8 cellular contexts compared by ENCODE assay signal in the genomic region with DNA sequence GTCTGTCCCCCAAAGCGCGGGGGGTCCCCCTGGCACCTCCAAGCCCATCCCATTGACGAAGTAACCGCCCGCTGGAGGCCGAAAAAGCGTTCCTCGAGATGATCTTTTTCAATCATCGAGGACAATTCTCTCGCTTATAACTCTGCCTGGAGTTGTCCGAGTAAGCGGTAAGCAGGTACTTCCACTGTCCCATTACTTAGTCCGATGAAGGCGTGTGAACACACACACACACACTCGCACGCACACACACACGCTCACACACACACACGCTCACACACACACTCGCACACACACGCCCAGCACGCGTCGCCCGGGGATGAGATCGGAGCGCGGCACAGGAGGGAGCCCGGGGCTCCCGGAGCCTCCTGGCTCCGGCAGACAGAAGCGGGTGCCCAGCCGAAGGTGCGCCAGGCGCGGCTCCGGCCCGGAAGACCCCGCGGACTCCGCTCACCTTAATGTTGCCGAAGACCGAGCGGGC. TPM values are rescaled to one million over a fixed set of nuclear protein-coding genes. Genes with fewer than 3 reads are reported as not detected.
DNase-seq lines count a peak whose midpoint lies in the region; ATAC-seq and TF ChIP-seq lines count a peak whose summit lies in the region.

No MANE protein-coding gene starts in this region.

- H3K4me3 ChIP-seq in AG09309 (ENCODE audit: control insufficient read depth, low read depth, low read length) (peak overlapping the region; percentile 31), HUES64 (ENCODE audit: low read length) (peak overlapping the region; percentile 62), mesodermal cell (ENCODE audit: extremely low read depth, insufficient read depth, low read length, poor library complexity, severe bottlenecking) (peak overlapping the region; percentile 54), aorta (ENCODE audit: low read length in 2 of 2) (peak overlapping the region; percentile 42 to 56)

- no peaks in the 10 kb centered on the region for H3K36me3 ChIP-seq in HUES64 (ENCODE audit: insufficient read depth, low read length)
- no peaks in the 10 kb centered on the region for H3K36me3 ChIP-seq in mesodermal cell (ENCODE audit: control insufficient read depth, insufficient read depth, low read length)
- no peaks in the 10 kb centered on the region for H3K36me3 ChIP-seq in aorta (ENCODE audit: control insufficient read depth in 1 of 2, insufficient read depth in 2 of 2, low read length in 1 of 2)

- under 1% methylated on average over 43 of the region's 43 CpGs for WGBS in HUES64
- 0 to 1% methylated on average over 30 to 32 of the region's 43 CpGs for WGBS in mesodermal cell (ENCODE audit: insufficient coverage in 2 of 2), 2 experiments
- 1% methylated on average over 43 of the region's 43 CpGs for WGBS in aorta, 2 donors

- H3K9ac ChIP-seq in HUES64 (ENCODE audit: low read depth, low read length): peak overlapping the region; percentile 27; the same call in 1 of the 2 replicates

- H3K9me3 ChIP-seq in HUES64 (ENCODE audit: insufficient read depth, low read depth, low read length): no peaks in the 10 kb centered on the region
- no peaks in the 10 kb centered on the region for H3K9me3 ChIP-seq in mesodermal cell (ENCODE audit: control insufficient read depth, low read length)
- no peaks in the 10 kb centered on the region for H3K9me3 ChIP-seq in aorta (ENCODE audit: control insufficient read depth, low read length)

- H3K27me3 ChIP-seq in HUES64 (ENCODE audit: insufficient read depth, low read length): peaks cover 52% of the 10 kb centered on the region
- H3K27me3 ChIP-seq in aorta (ENCODE audit: control insufficient read depth in 1 of 2, insufficient read depth in 2 of 2, low read length in 1 of 2): no peaks in the 10 kb centered on the region

- TF ChIP-seq CTCF in AG09309 (IDR thresholded peaks at IDR 0.05; ENCODE audit: control insufficient read depth, insufficient read depth, low read depth, low read length, missing control alignments): no peak

- H3K4me1 ChIP-seq in HUES64 (ENCODE audit: insufficient read depth, low read length): peaks cover 8% of the 10 kb centered on the region
- H3K4me1 ChIP-seq in mesodermal cell (ENCODE audit: control insufficient read depth, insufficient read depth, low read length, poor library complexity, severe bottlenecking): peaks cover 7% of the 10 kb centered on the region
- H3K4me1 ChIP-seq in aorta (ENCODE audit: control insufficient read depth in 1 of 2, insufficient read depth in 2 of 2, low read length in 2 of 2): no peaks in the 10 kb centered on the region

- intact Hi-C loops in aorta (cut with DNase I): no loop called here

- ATAC-seq in aorta (ENCODE audit: low FRiP score) (peak; percentile 68), HG03342 (IDR thresholded peaks at IDR 0.05; ENCODE audit: unreplicated experiment) (no peak), GM18517 (IDR thresholded peaks at IDR 0.05; ENCODE audit: unreplicated experiment) (no peak), HG03135 (IDR thresholded peaks at IDR 0.05; ENCODE audit: unreplicated experiment) (no peak)

- DNase-seq in AG09309 (ENCODE audit: low read depth) (no peak), dermis blood vessel endothelial cell (peak; percentile 58), aorta (no peak)

- H3K27ac ChIP-seq in HUES64 (ENCODE audit: low read depth, low read length) (no peak overlapping the region), mesodermal cell (ENCODE audit: low read depth, low read length, severe bottlenecking) (no peak overlapping the region), aorta (ENCODE audit: low read depth in 1 of 2, low read length in 2 of 2) (no peak overlapping the region)

RNA-seq across cellular contexts. Expression of a gene that starts 0.4 kb away (rescaled TPM):
- 3.3 TPM for polyA plus RNA-seq in HUES64 (2013, experiment 1 of 2)
- 2.2 TPM for polyA plus RNA-seq in HUES64 (2013, experiment 2 of 2)
- 4.9 and 10.7 TPM in 2 replicates for total RNA-seq in dermis blood vessel endothelial cell
- 2.0 TPM for polyA plus RNA-seq in mesodermal cell (2013, experiment 1 of 2)
- polyA plus RNA-seq in mesodermal cell (2013, experiment 2 of 2): 2.5 TPM
- total RNA-seq in aorta: 100 to 1,000 TPM in 1 of 2 donors, 10 to 100 TPM in 1; 96.8 to 101 TPM
- polyA plus RNA-seq in aorta: 1 to 10 TPM in 1 of 2 donors, under 1 TPM in 1; 0.25 to 2.8 TPM
